ENCODE assay signal across 7 cellular contexts in genomic region chr1:17606826-17607440, GRCh38.
DNase-seq lines count a peak whose midpoint lies in the region; ATAC-seq, FAIRE-seq and TF ChIP-seq lines count a peak whose summit lies in the region.

No MANE protein-coding gene starts in this region.

- no peak for FAIRE-seq in kidney (lab: Jason Lieb, UNC)

- BruUV-seq in mammary epithelial cell (replicated peaks; lab: Mats Ljungman, UMichigan) = no TSS peak

- intact Hi-C loops in mammary epithelial cell (cut with micrococcal nuclease) = loop anchor here (1.0 to 2.0 kb wide), 4 partner anchors 32 to 186 kb away; no protein-coding TSS in a partner anchor
- intact Hi-C loops in kidney (cut with DNase I) = no loop called here

- H3K79me2 ChIP-seq in DOHH2 (ENCODE audit: control insufficient read depth, low read length) (no peaks in the 10 kb centered on the region), mammary epithelial cell (ENCODE audit: insufficient read depth, low read length) (no peaks in the 10 kb centered on the region)

- H3K9me3 ChIP-seq in DOHH2 (ENCODE audit: control insufficient read depth, insufficient read depth, low read length) (no peaks in the 10 kb centered on the region), mammary epithelial cell (replicated peaks; ENCODE audit: insufficient read depth, low read length) (no peaks in the 10 kb centered on the region), kidney (ENCODE audit: control insufficient read depth in 1 of 2, low read length in 2 of 2) (no peaks in the 10 kb centered on the region)

- in situ Hi-C loops in SK-MEL-5 (cut with HindIII; ENCODE audit: low pct_unique_long_range_greater_than_20kb, low sequenced_read_pairs) (no loop called here), mammary epithelial cell (cut with MboI; ENCODE audit: low sequenced_read_pairs in 2 of 2) (loop anchor here (5.0 to 10.0 kb wide), 3 partner anchors 105 to 192 kb away; no protein-coding TSS in a partner anchor)

- H3K27ac ChIP-seq in DOHH2 (ENCODE audit: low read depth, low read length) (no peak overlapping the region), mammary epithelial cell (ENCODE audit: insufficient read depth, low read depth, low read length) (no peak overlapping the region), kidney (ENCODE audit: low read depth in 2 of 2, low read length in 2 of 2) (no peak overlapping the region)

- H3K4me2 ChIP-seq in DOHH2 (ENCODE audit: low read length) (no peak overlapping the region), mammary epithelial cell (ENCODE audit: insufficient read depth, low read depth, low read length) (no peak overlapping the region)

- WGBS in mammary epithelial cell (ENCODE audit: low coverage, missing lambda C conversion rate) = 35% methylated on average over 13 of the region's 14 CpGs

- H4K20me1 ChIP-seq in DOHH2 (ENCODE audit: control insufficient read depth, insufficient read depth, low read depth, low read length) (no peaks in the 10 kb centered on the region), mammary epithelial cell (ENCODE audit: insufficient read depth, low read length) (no peaks in the 10 kb centered on the region)

- H3K9ac ChIP-seq in mammary epithelial cell (ENCODE audit: insufficient read depth, low read length) (no peak overlapping the region), kidney (ENCODE audit: low read length in 2 of 2) (no peak overlapping the region)

- CTCF ChIA-PET in mammary epithelial cell (lab: Charles Lee; ENCODE audit: low non-redundant PET) = interaction anchor here (0.6 to 1.3 kb wide), 8 partner anchors 18 to 186 kb away, joined by 3 to 20 read pairs (median 6); partner anchors contain the start of gene RCC2

- H3K27me3 ChIP-seq in DOHH2 (ENCODE audit: control insufficient read depth, low read length) (no peaks in the 10 kb centered on the region; the same call in 1 of the 2 replicates), mammary epithelial cell (ENCODE audit: insufficient read depth, low read length) (peaks cover 2% of the 10 kb centered on the region)

- H3K9me2 ChIP-seq in DOHH2 (replicated peaks; ENCODE audit: control insufficient read depth, low read length) = no peaks in the 10 kb centered on the region

- no peaks in the 10 kb centered on the region for H3F3A ChIP-seq in DOHH2 (ENCODE audit: control insufficient read depth, insufficient read depth)

- dilution Hi-C loops in mammary epithelial cell (cut with HindIII; ENCODE audit: low sequenced_read_pairs) = loop anchor here (5.0 to 10.0 kb wide), 3 partner anchors 60 to 182 kb away; no protein-coding TSS in a partner anchor

- DNase-seq in HuH-7.5 (ENCODE audit: low spot score) (peak; percentile 66), SK-MEL-5 (ENCODE audit: low read depth, low spot score) (peak; percentile 73), mammary epithelial cell (peak; percentile 42), kidney (no peak)
- peak; percentile 55 to 58 for DNase-seq in stimulated activated CD4-positive, alpha-beta T cell treated with anti-CD3 and anti-CD28 coated beads, Interleukin-2, amount 100 ng/mL, for 48 hours

- no peaks in the 10 kb centered on the region for H3K4me1 ChIP-seq in DOHH2 (ENCODE audit: control insufficient read depth, low read length)
- no peaks in the 10 kb centered on the region for H3K4me1 ChIP-seq in mammary epithelial cell (ENCODE audit: insufficient read depth, low read length)
- peaks cover 8 to 9% of the 10 kb centered on the region in 2 donors for H3K4me1 ChIP-seq in kidney (ENCODE audit: control insufficient read depth in 1 of 2, insufficient read depth in 1 of 2, low read depth in 1 of 2, low read length in 2 of 2)

- TF ChIP-seq CTCF in DOHH2 (IDR thresholded peaks at IDR 0.05; ENCODE audit: low read depth, low read length, poor library complexity, severe bottlenecking) = peak; percentile 93
- peak; percentile 90 to 98 for TF ChIP-seq CTCF in mammary epithelial cell (conservative IDR thresholded peaks at IDR 0.05 in 1 of 2, IDR thresholded peaks at IDR 0.05 in 1 of 2; ENCODE audit: extremely low read depth in 1 of 2, insufficient read depth in 1 of 2, low read depth in 1 of 2, low read length in 2 of 2)
- TF ChIP-seq CTCF in kidney (IDR thresholded peaks at IDR 0.05; ENCODE audit: borderline replicate concordance, extremely low read depth, insufficient read depth) = peak; percentile 82

- ATAC-seq in GM18520 (IDR thresholded peaks at IDR 0.05; ENCODE audit: unreplicated experiment) = no peak

- H3K36me3 ChIP-seq in DOHH2 (ENCODE audit: control insufficient read depth, low read length) = no peaks in the 10 kb centered on the region
- H3K36me3 ChIP-seq in mammary epithelial cell (ENCODE audit: insufficient read depth, low read length) = no peaks in the 10 kb centered on the region
- peaks cover 7 to 28% of the 10 kb centered on the region in 2 donors for H3K36me3 ChIP-seq in kidney (ENCODE audit: control insufficient read depth in 1 of 2, insufficient read depth in 2 of 2, low read length in 2 of 2)

- no peak overlapping the region for H2AFZ ChIP-seq in mammary epithelial cell (ENCODE audit: low read depth, low read length)

- H3K4me3 ChIP-seq in DOHH2 (ENCODE audit: low read length) (no peak overlapping the region), mammary epithelial cell (replicated peaks in 1 of 3; ENCODE audit: insufficient read depth in 1 of 3, low read depth in 2 of 3, low read length in 3 of 3) (no peak overlapping the region), kidney (ENCODE audit: low read length in 2 of 2) (no peak overlapping the region)
